Comparison of ENCODE assay signal across 12 cellular contexts in the genomic region with DNA sequence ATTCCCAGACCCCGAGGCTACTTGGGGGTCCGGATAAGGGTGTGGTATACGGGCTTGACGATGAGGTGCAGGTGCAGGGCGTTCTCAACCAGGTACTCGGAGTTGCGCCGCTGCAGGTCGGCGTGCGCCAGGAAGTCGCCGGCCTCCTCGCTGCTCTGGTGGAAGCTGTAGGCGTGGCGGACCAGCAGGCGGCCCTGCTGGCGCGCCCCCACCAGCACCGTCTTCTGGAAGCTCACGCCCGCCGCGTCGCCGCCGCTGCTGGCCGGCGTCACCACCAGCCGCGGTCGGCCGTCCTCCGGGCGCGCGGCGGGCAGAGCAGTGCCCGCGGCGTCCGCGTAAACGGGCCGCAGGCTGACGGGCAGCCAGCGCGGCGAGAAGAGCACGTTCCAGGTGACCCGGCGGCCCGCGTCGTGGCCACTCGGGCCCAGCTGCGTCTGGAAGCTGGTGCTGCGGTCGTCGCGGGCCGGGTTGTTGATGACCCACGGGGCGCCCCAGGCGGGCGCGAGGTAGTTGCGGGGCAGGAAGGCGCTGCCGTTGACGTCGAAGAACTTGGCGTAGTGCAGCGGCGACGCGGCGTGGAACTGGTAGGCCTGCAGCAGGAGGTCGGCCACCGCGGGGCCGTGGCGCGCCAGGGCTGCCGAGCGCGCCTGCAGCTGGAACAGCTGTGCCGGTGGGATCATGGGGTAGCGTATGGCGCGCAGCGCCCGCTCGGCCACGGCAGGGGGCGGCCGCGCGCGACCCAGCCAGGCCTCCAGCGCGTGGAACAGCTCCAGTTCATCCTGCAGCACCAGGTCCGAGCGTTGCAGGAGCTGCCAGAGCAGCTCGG. TPM values are rescaled to one million over a fixed set of nuclear protein-coding genes. Genes with fewer than 3 reads are reported as not detected.
DNase-seq lines count a peak whose midpoint lies in the region; ATAC-seq and TF ChIP-seq lines count a peak whose summit lies in the region.
"Had no signal": no experiment of that assay in that cellular context is flagged by ENCODE, and none has a peak within 500 bp of the region (broad histone marks: within the 10 kb centered on the region; RNA-seq: fewer than 3 reads in every experiment).

No MANE protein-coding gene starts in this region.

- H2BK120ac ChIP-seq in mesenchymal stem cell (ENCODE audit: low read depth, low read length) = no peak overlapping the region

- H3K9ac ChIP-seq in mesenchymal stem cell (ENCODE audit: low read length) = no peak overlapping the region

- H3K36me3 Mint-ChIP-seq in Caco-2 (ENCODE audit: insufficient read depth, unreplicated experiment) (no peaks in the 10 kb centered on the region), progenitor cell of endocrine pancreas (ENCODE audit: insufficient read depth) (no peaks in the 10 kb centered on the region)

- no peak overlapping the region for H2BK5ac ChIP-seq in mesenchymal stem cell (ENCODE audit: low read depth, low read length, poor library complexity, severe bottlenecking)

- H2AFZ ChIP-seq in mesenchymal stem cell (ENCODE audit: low read depth, low read length) = no peak overlapping the region

- no peak overlapping the region for H3K4me2 ChIP-seq in mesenchymal stem cell (ENCODE audit: low read length, poor library complexity, severe bottlenecking)

- H3K4me3 Mint-ChIP-seq in Caco-2 (ENCODE audit: unreplicated experiment) (peak overlapping the region; percentile 40), progenitor cell of endocrine pancreas (ENCODE audit: low read depth) (peak overlapping the region; percentile 37)
- H3K4me3 Mint-ChIP-seq: stimulated activated naive CD8-positive, alpha-beta T cell treated with anti-CD3 and anti-CD28 coated beads, Interleukin-15, Interleukin-2, amounts not matched to agents 100 ng/mL and 50 ng/mL, for 24 hours; T-helper 1 cell treated with Interleukin-12 subunit alpha and Interleukin-12 subunit beta and Interleukin-4 antibody, amounts not matched to agents 30 μg/mL and 1 μg/mL, for 36 hours had no signal

- H3K4me1 Mint-ChIP-seq in Caco-2 (ENCODE audit: low read depth, unreplicated experiment) (no peaks in the 10 kb centered on the region), progenitor cell of endocrine pancreas (ENCODE audit: low read depth) (peaks cover 7% of the 10 kb centered on the region)

- intact Hi-C loops in Caco-2 (cut with micrococcal nuclease; ENCODE audit: unreplicated experiment) (no loop called here), Panc1 (cut with micrococcal nuclease; ENCODE audit: unreplicated experiment) (no loop called here), heart left ventricle (cut with DNase I) (loop anchor here in 2 of 10 donors (5.0 kb wide), 2 partner anchors 55 to 145 kb away; partner anchors contain the start of gene TTYH2 (in 1 of the 2))

- TF ChIP-seq CTCF in Caco-2 (IDR thresholded peaks at IDR 0.05; ENCODE audit: insufficient read depth in 1 of 2, low read depth in 1 of 2, low read length in 1 of 2, severe bottlenecking in 1 of 2, unreplicated experiment in 1 of 2) (no peak), Panc1 (IDR thresholded peaks at IDR 0.05) (peak; percentile 19; the same call in 1 of the 2 replicates), heart left ventricle (IDR thresholded peaks at IDR 0.05) (peak in 2 of 12 donors; percentile 3 to 23), progenitor cell of endocrine pancreas (IDR thresholded peaks at IDR 0.05; ENCODE audit: unreplicated experiment) (peak; percentile 38)

- TF ChIP-seq POLR2A in heart left ventricle (IDR thresholded peaks at IDR 0.05) = no peak

- no peak overlapping the region for H3K23ac ChIP-seq in mesenchymal stem cell (ENCODE audit: low read length in 2 of 2)

- no peak overlapping the region for H2BK12ac ChIP-seq in mesenchymal stem cell (ENCODE audit: low read length in 2 of 2)

- H3K9me3 Mint-ChIP-seq in Caco-2 (ENCODE audit: unreplicated experiment) = no peaks in the 10 kb centered on the region
- no peaks in the 10 kb centered on the region for H3K9me3 Mint-ChIP-seq in progenitor cell of endocrine pancreas (ENCODE audit: low read depth)
- H3K9me3 Mint-ChIP-seq: stimulated activated naive CD8-positive, alpha-beta T cell treated with anti-CD3 and anti-CD28 coated beads, Interleukin-15, Interleukin-2, amounts not matched to agents 100 ng/mL and 50 ng/mL, for 24 hours; T-helper 1 cell treated with Interleukin-12 subunit alpha and Interleukin-12 subunit beta and Interleukin-4 antibody, amounts not matched to agents 30 μg/mL and 1 μg/mL, for 36 hours had no signal

- no peak overlapping the region for H3K27ac Mint-ChIP-seq in Caco-2 (ENCODE audit: unreplicated experiment)
- no peak overlapping the region for H3K27ac Mint-ChIP-seq in progenitor cell of endocrine pancreas
- H3K27ac Mint-ChIP-seq: stimulated activated naive CD8-positive, alpha-beta T cell treated with anti-CD3 and anti-CD28 coated beads, Interleukin-15, Interleukin-2, amounts not matched to agents 100 ng/mL and 50 ng/mL, for 24 hours; T-helper 1 cell treated with Interleukin-12 subunit alpha and Interleukin-12 subunit beta and Interleukin-4 antibody, amounts not matched to agents 30 μg/mL and 1 μg/mL, for 36 hours had no signal

- H3K4me1 ChIP-seq in Caco-2 (no peaks in the 10 kb centered on the region), Panc1 (ENCODE audit: control insufficient read depth, insufficient read depth, low read length) (no peaks in the 10 kb centered on the region; the same call in 1 of the 2 replicates), heart left ventricle (peaks cover 0 to 27% (median 7%) of the 10 kb centered on the region in 12 donors), mesenchymal stem cell (ENCODE audit: control insufficient read depth, insufficient read depth, low read depth, low read length) (peaks cover under 1% of the 10 kb centered on the region)

- H4K8ac ChIP-seq in mesenchymal stem cell (ENCODE audit: low read length) = no peak overlapping the region

- no peak overlapping the region for H3K14ac ChIP-seq in mesenchymal stem cell (ENCODE audit: low read length in 2 of 2)

- H3K79me1 ChIP-seq in mesenchymal stem cell (replicated peaks; ENCODE audit: low read length, poor library complexity, severe bottlenecking) = no peaks in the 10 kb centered on the region

- DNase-seq in Caco-2 (peak in 1 of 2 experiments; percentile 37), Panc1 (ENCODE audit: low read depth, low spot score) (no peak), heart left ventricle (no peak), progenitor cell of endocrine pancreas (ENCODE audit: low spot score, unreplicated experiment) (peak; percentile 46), Ammon's horn (ENCODE audit: low spot score) (no peak), mesenchymal stem cell (no peak), putamen (ENCODE audit: low spot score) (no peak)
- DNase-seq: NCI-H446 treated with DMSO at 0.1 percent for 48 hours had no signal

- H3K27me3 ChIP-seq in Caco-2 (replicated peaks; ENCODE audit: control insufficient read depth, insufficient read depth, low read length) (no peaks in the 10 kb centered on the region; the same call in 1 of the 2 replicates), Panc1 (ENCODE audit: control insufficient read depth, insufficient read depth, low read length) (peaks cover 7% of the 10 kb centered on the region), heart left ventricle (peaks cover 24 to 99% (median 82%) of the 10 kb centered on the region in 9 donors), mesenchymal stem cell (ENCODE audit: control insufficient read depth in 1 of 2, insufficient read depth in 1 of 2, low read length in 2 of 2) (peaks cover 56 to 97% of the 10 kb centered on the region in 2 experiments)

- H3K4me3 ChIP-seq in Caco-2 (ENCODE audit: low read depth, low read length) (peak overlapping the region; percentile 33), Panc1 (ENCODE audit: low read depth in 2 of 2, low read length in 2 of 2) (no peak overlapping the region), heart left ventricle (peak overlapping the region in 11 of 12 donors; percentile 8 to 44 (median 29)), mesenchymal stem cell (ENCODE audit: insufficient read depth in 1 of 2, low read depth in 1 of 2, low read length in 2 of 2) (no peak overlapping the region)
- H3K4me3 ChIP-seq: lung had no signal

- no peak overlapping the region for H2BK15ac ChIP-seq in mesenchymal stem cell (ENCODE audit: low read depth, poor library complexity, severe bottlenecking)

- H3K36me3 ChIP-seq in Caco-2 (ENCODE audit: control insufficient read depth, insufficient read depth, low read length) = no peaks in the 10 kb centered on the region
- H3K36me3 ChIP-seq in Panc1 (ENCODE audit: control insufficient read depth, insufficient read depth, low read length) = no peaks in the 10 kb centered on the region
- H3K36me3 ChIP-seq in heart left ventricle = no peaks in the 10 kb centered on the region
- no peaks in the 10 kb centered on the region for H3K36me3 ChIP-seq in mesenchymal stem cell (ENCODE audit: control insufficient read depth in 1 of 2, insufficient read depth in 2 of 2, low read depth in 1 of 2, low read length in 2 of 2)

- in situ Hi-C loops in Panc1 (cut with HindIII; ENCODE audit: low pct_unique_long_range_greater_than_20kb, low sequenced_read_pairs) = no loop called here

- WGBS in heart left ventricle, 4 donors = 2 to 7% (median 2%) methylated on average over 22 to 105 of the region's 105 CpGs
- WGBS in mesenchymal stem cell = 62% methylated on average over 105 of the region's 105 CpGs

- H3K18ac ChIP-seq in mesenchymal stem cell (ENCODE audit: low read depth in 1 of 2, low read length in 2 of 2) = no peak overlapping the region

- H2AK5ac ChIP-seq in mesenchymal stem cell (ENCODE audit: low read length, severe bottlenecking) = no peak overlapping the region

- BruUV-seq in Caco-2 (replicated peaks; lab: Mats Ljungman, UMichigan) = no TSS peak
- no TSS peak for BruUV-seq in Panc1 (replicated peaks; lab: Mats Ljungman, UMichigan)

- no peak for ATAC-seq in Panc1
- ATAC-seq in heart left ventricle = peak in 2 of 4 donors; percentile 12 to 30
- no peak for ATAC-seq in HG03432 (IDR thresholded peaks at IDR 0.05; ENCODE audit: unreplicated experiment)

- H3K27me3 Mint-ChIP-seq in Caco-2 (ENCODE audit: insufficient read depth, unreplicated experiment) = peaks cover 11% of the 10 kb centered on the region
- H3K27me3 Mint-ChIP-seq in progenitor cell of endocrine pancreas = peaks cover 57% of the 10 kb centered on the region

- CTCF ChIA-PET in Caco-2 (lab: Charles Lee) (interaction anchor here (0.7 to 1.4 kb wide), 5 partner anchors 10 to 22 kb away, joined by 3 to 4 read pairs (median 3); partner anchors contain the start of gene GPR142), Panc1 (lab: Charles Lee) (interaction anchor here (0.5 to 0.6 kb wide), 3 partner anchors 53 to 350 kb away, joined by 3 to 6 read pairs (median 4); no protein-coding TSS in a partner anchor)

- POLR2A ChIA-PET in Caco-2 (lab: Charles Lee) = no interaction called here
- POLR2A ChIA-PET in Panc1 (lab: Charles Lee) = no interaction called here

- H3K9me3 ChIP-seq in Caco-2 (no peaks in the 10 kb centered on the region), Panc1 (ENCODE audit: control insufficient read depth, insufficient read depth, low read depth, low read length) (no peaks in the 10 kb centered on the region), heart left ventricle (no peaks in the 10 kb centered on the region), mesenchymal stem cell (ENCODE audit: control insufficient read depth, low read length) (no peaks in the 10 kb centered on the region)

- no peak overlapping the region for H3K27ac ChIP-seq in Panc1 (ENCODE audit: low read length)
- H3K27ac ChIP-seq in heart left ventricle = no peak overlapping the region
- no peak overlapping the region for H3K27ac ChIP-seq in mesenchymal stem cell (ENCODE audit: low read length, poor library complexity, severe bottlenecking)

- H3K4ac ChIP-seq in mesenchymal stem cell (ENCODE audit: low read depth in 1 of 2, low read length in 2 of 2) = no peak overlapping the region

- H4K91ac ChIP-seq in mesenchymal stem cell (ENCODE audit: low read length) = no peak overlapping the region

RNA-seq across cellular contexts. Expression of gene BTBD17, which starts 4.8 kb away (rescaled TPM):
- total RNA-seq in Caco-2 (2022) (not detected in 2 replicates), Panc1 (2021; ENCODE audit: unreplicated experiment) (not detected), heart left ventricle (not detected), progenitor cell of endocrine pancreas (2.8 and 3.4 TPM in 2 replicates)
- polyA plus RNA-seq in Panc1 (2012; ENCODE audit: insufficient read length) = not detected
- polyA plus RNA-seq in heart left ventricle = not detected
- polyA plus RNA-seq in mesenchymal stem cell (2013, experiment 1 of 2) = not detected
- polyA plus RNA-seq in mesenchymal stem cell (2013, experiment 2 of 2) = not detected
- polyA plus RNA-seq: lung had no signal

RNA-seq across cellular contexts. Expression of gene GPR142, which starts 10.5 kb away (rescaled TPM):
- total RNA-seq in Caco-2 (2022) (not detected in 2 replicates), Panc1 (2021; ENCODE audit: unreplicated experiment) (not detected), heart left ventricle (not detected), progenitor cell of endocrine pancreas (6.0 and 6.6 TPM in 2 replicates)
- polyA plus RNA-seq in Panc1 (2012; ENCODE audit: insufficient read length) = not detected
- polyA plus RNA-seq in heart left ventricle = not detected
- not detected for polyA plus RNA-seq in mesenchymal stem cell (2013, experiment 1 of 2)
- polyA plus RNA-seq in mesenchymal stem cell (2013, experiment 2 of 2) = not detected
- total RNA-seq: lung had no signal

RNA-seq across cellular contexts. Expression of gene KIF19, which starts 30.8 kb away (rescaled TPM):
- not detected in 2 replicates for total RNA-seq in Caco-2 (2022)
- total RNA-seq in Panc1 (2021; ENCODE audit: unreplicated experiment) = not detected
- polyA plus RNA-seq in Panc1 (2012; ENCODE audit: insufficient read length) = not detected
- total RNA-seq in heart left ventricle = 1 to 10 TPM in 1 of 9 donors, under 1 TPM in 6, not detected in 2; 0.12 to 3.0 (median 0.19) TPM
- polyA plus RNA-seq in heart left ventricle = under 1 TPM; 0.18 to 0.46 TPM
- total RNA-seq in progenitor cell of endocrine pancreas = 1.7 and 2.2 TPM in 2 replicates
- polyA plus RNA-seq in mesenchymal stem cell (2013, experiment 1 of 2) = not detected
- polyA plus RNA-seq in mesenchymal stem cell (2013, experiment 2 of 2) = not detected

Comparison
In these comparisons a context has a peak if more than half of its experiments do, and no peak if none do; other contexts are left out.
1. H3K4me3 ChIP-seq: peak in Caco-2 (single experiment) and heart left ventricle (11 of 12); none in Panc1 (0 of 2) and mesenchymal stem cell (0 of 2).
2. CTCF ChIP-seq: peak in Panc1 (single experiment) and progenitor cell of endocrine pancreas (single experiment); none in Caco-2 (0 of 2).